In the genomic region with DNA sequence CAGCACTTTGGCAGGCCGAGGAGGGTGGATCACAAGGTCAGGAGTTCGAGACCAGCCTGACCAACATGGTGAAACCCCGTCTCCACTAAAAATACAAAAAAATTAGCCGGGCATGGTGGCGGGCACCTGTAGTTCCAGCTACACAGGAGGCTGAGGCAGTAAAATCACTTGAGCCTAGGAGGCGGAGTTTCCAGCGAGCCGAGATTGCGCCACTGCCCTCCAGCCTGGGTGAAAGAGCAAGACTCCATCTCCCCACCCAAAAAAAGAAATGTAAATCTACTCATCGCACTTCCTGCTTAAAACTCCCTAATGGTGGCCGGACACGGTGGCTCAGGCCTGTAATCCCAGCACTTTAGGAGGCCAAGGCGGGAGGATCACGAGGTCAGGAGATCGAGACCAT, we compare ENCODE assay signal across 7 cellular contexts. TPM values are rescaled to one million over a fixed set of nuclear protein-coding genes. Genes with fewer than 3 reads are reported as not detected.
DNase-seq lines count a peak whose midpoint lies in the region; FAIRE-seq and TF ChIP-seq lines count a peak whose summit lies in the region.
"Not testable (repeated sequence)": the region's sequence is repeated elsewhere in the genome, so short reads cannot be mapped to it uniquely, and the experiment has no call there.

No MANE protein-coding gene starts in this region.

- not testable (repeated sequence) for H2BK12ac ChIP-seq in H9 (ENCODE audit: insufficient read length, low read depth, low read length)
- H2BK12ac ChIP-seq in trophoblast cell (ENCODE audit: low read length) = peak overlapping the region; percentile 63

- TF ChIP-seq EP300 in esophagus muscularis mucosa (IDR thresholded peaks at IDR 0.05) = not testable (repeated sequence)

- not testable (repeated sequence) for H2AK5ac ChIP-seq in H9 (ENCODE audit: insufficient read length, low read length)
- H2AK5ac ChIP-seq in trophoblast cell (ENCODE audit: low read length) = peak overlapping the region; percentile 40

- not testable (repeated sequence) for H3T11ph ChIP-seq in H9 (ENCODE audit: low read length)

- H4K91ac ChIP-seq in H9 (ENCODE audit: insufficient read length, low read depth, low read length) = peak overlapping the region; percentile 88
- H4K91ac ChIP-seq in trophoblast cell (ENCODE audit: low read depth, low read length) = peak overlapping the region; percentile 94

- H3K9me3 ChIP-seq in H9 (ENCODE audit: control insufficient read depth, low read depth, low read length); PC-9 (ENCODE audit: insufficient read depth, low read depth); ascending aorta; esophagus muscularis mucosa; kidney (ENCODE audit: control insufficient read depth in 1 of 2, low read length in 2 of 2); trophoblast cell (ENCODE audit: insufficient read depth, low read depth, low read length); tibial artery: not testable (repeated sequence)

- H2BK20ac ChIP-seq in H9 (ENCODE audit: low read depth, low read length, poor library complexity, severe bottlenecking) = not testable (repeated sequence)

- not testable (repeated sequence) for H3K14ac ChIP-seq in H9 (ENCODE audit: insufficient read depth, low read length)
- H3K14ac ChIP-seq in trophoblast cell (ENCODE audit: low read length) = peak overlapping the region; percentile 49

- H3K36me3 ChIP-seq in PC-9 (ENCODE audit: low read depth); ascending aorta; kidney (ENCODE audit: control insufficient read depth in 1 of 2, insufficient read depth in 2 of 2, low read length in 2 of 2); trophoblast cell (ENCODE audit: control insufficient read depth in 1 of 2, insufficient read depth in 2 of 2, low read length in 2 of 2): not testable (repeated sequence)
- H3K36me3 ChIP-seq in esophagus muscularis mucosa (peaks cover 3 to 69% (median 42%) of the 10 kb centered on the region in 4 donors), tibial artery (peaks cover 0 to 13% (median 5%) of the 10 kb centered on the region in 3 donors)

- not testable (repeated sequence) for H3K4me2 ChIP-seq in H9 (ENCODE audit: insufficient read depth, insufficient read length, low read length); trophoblast cell (ENCODE audit: low read length)
- peak overlapping the region; percentile 76 for H3K4me2 ChIP-seq in PC-9

- not testable (repeated sequence) for H3K4me1 ChIP-seq in H9 (ENCODE audit: insufficient read depth, low read length)
- peaks cover 20% of the 10 kb centered on the region for H3K4me1 ChIP-seq in PC-9 (replicated peaks; ENCODE audit: insufficient read depth)
- peaks cover 10 to 25% of the 10 kb centered on the region in 2 donors for H3K4me1 ChIP-seq in ascending aorta
- H3K4me1 ChIP-seq in esophagus muscularis mucosa = peaks cover 23 to 37% (median 26%) of the 10 kb centered on the region in 4 donors
- peaks cover 0 to 19% of the 10 kb centered on the region in 2 donors for H3K4me1 ChIP-seq in kidney (ENCODE audit: control insufficient read depth in 1 of 2, insufficient read depth in 1 of 2, low read depth in 1 of 2, low read length in 2 of 2)
- peaks cover 46 to 55% of the 10 kb centered on the region in 2 experiments for H3K4me1 ChIP-seq in trophoblast cell (ENCODE audit: control insufficient read depth in 1 of 2, insufficient read depth in 2 of 2, low read length in 2 of 2)
- peaks cover 0 to 54% (median 38%) of the 10 kb centered on the region in 4 donors for H3K4me1 ChIP-seq in tibial artery

- H3K36me3 Mint-ChIP-seq in H9 (ENCODE audit: insufficient read depth in 1 of 3, low read depth in 3 of 3) = not testable (repeated sequence)

- H3K9me3 Mint-ChIP-seq in H9 = not testable (repeated sequence)

- not testable (repeated sequence) for FAIRE-seq in kidney (lab: Jason Lieb, UNC)

- not testable (repeated sequence) for H3K79me1 ChIP-seq in H9 (ENCODE audit: insufficient read depth, low read depth, low read length, poor library complexity, severe bottlenecking)
- peaks cover 42% of the 10 kb centered on the region for H3K79me1 ChIP-seq in trophoblast cell (ENCODE audit: low read length)

- not testable (repeated sequence) for H3K9ac ChIP-seq in H9 (ENCODE audit: extremely low read depth, insufficient read length, low read length); kidney (ENCODE audit: low read length in 2 of 2); trophoblast cell (ENCODE audit: low read length)

- H4K20me1 ChIP-seq in H9 (ENCODE audit: control insufficient read depth, insufficient read depth, insufficient read length); PC-9 (ENCODE audit: insufficient read depth): not testable (repeated sequence)

- not testable (repeated sequence) for H3K79me2 ChIP-seq in H9 (ENCODE audit: insufficient read depth, low read length); PC-9 (ENCODE audit: low read depth)
- peaks cover 10% of the 10 kb centered on the region for H3K79me2 ChIP-seq in trophoblast cell (ENCODE audit: control insufficient read depth, insufficient read depth, low read length, poor library complexity)

- not testable (repeated sequence) for H3K4me3 Mint-ChIP-seq in H9

- not testable (repeated sequence) for H3K4me3 ChIP-seq in PC-9; ascending aorta; esophagus muscularis mucosa; kidney (ENCODE audit: low read length in 2 of 2); trophoblast cell (ENCODE audit: low read depth, low read length); tibial artery

- not testable (repeated sequence) for TF ChIP-seq POLR2A in esophagus muscularis mucosa (IDR thresholded peaks at IDR 0.05; ENCODE audit: low read depth)

- POLR2A ChIA-PET in PC-9 (lab: Charles Lee; ENCODE audit: unreplicated experiment) = interaction anchor here (1.1 to 2.2 kb wide), 2 partner anchors 16 to 19 kb away, joined by 3 to 22 read pairs; no protein-coding TSS in a partner anchor

- CTCF ChIA-PET in PC-9 (lab: Charles Lee) = interaction anchor here (2.2 kb wide), 2 partner anchors 9 to 35 kb away, joined by 12 to 16 read pairs; no protein-coding TSS in a partner anchor

- BruUV-seq in PC-9 (replicated peaks; lab: Mats Ljungman, UMichigan) = not testable (repeated sequence)

- not testable (repeated sequence) for H3K4ac ChIP-seq in H9 (ENCODE audit: low read depth, low read length)
- H3K4ac ChIP-seq in trophoblast cell (ENCODE audit: low read depth, low read length) = peak overlapping the region; percentile 9

- not testable (repeated sequence) for H3F3A ChIP-seq in PC-9 (ENCODE audit: insufficient read depth, low read depth)

- not testable (repeated sequence) for H2BK120ac ChIP-seq in H9 (ENCODE audit: low read depth, low read length, poor library complexity, severe bottlenecking)
- peak overlapping the region; percentile 89 for H2BK120ac ChIP-seq in trophoblast cell (ENCODE audit: insufficient read depth, low read length, poor library complexity)

- DNase-seq in H9; PC-9; ascending aorta (ENCODE audit: low spot score in 2 of 2); esophagus muscularis mucosa (ENCODE audit: extremely low spot score); tibial artery: not testable (repeated sequence)
- DNase-seq in kidney (peak; percentile 42), trophoblast cell (peak; percentile 84 to 87)

- H3K27ac Mint-ChIP-seq in H9 = peak overlapping the region; percentile 97 to 99 (median 98); a peak in 3 of 7 replicates

- H3K18ac ChIP-seq in H9 (ENCODE audit: insufficient read length, low read depth, low read length); trophoblast cell (ENCODE audit: low read length): not testable (repeated sequence)

- not testable (repeated sequence) for H2BK15ac ChIP-seq in H9 (ENCODE audit: low read depth, low read length)

- H3K4me1 Mint-ChIP-seq in H9 = peaks cover 40 to 48% of the 10 kb centered on the region in 2 experiments

- not testable (repeated sequence) for TF ChIP-seq CTCF in H9 (conservative IDR thresholded peaks at IDR 0.05); PC-9 (conservative IDR thresholded peaks at IDR 0.05); ascending aorta (IDR thresholded peaks at IDR 0.05); esophagus muscularis mucosa (IDR thresholded peaks at IDR 0.05); kidney (IDR thresholded peaks at IDR 0.05; ENCODE audit: borderline replicate concordance, extremely low read depth, insufficient read depth); tibial artery (IDR thresholded peaks at IDR 0.05)

- not testable (repeated sequence) for H3K23me2 ChIP-seq in H9 (ENCODE audit: insufficient read length, low read depth, low read length, poor library complexity, severe bottlenecking)

- H2AFZ ChIP-seq in H9 (ENCODE audit: low read length); PC-9; trophoblast cell (ENCODE audit: insufficient read depth, low read length, poor library complexity): not testable (repeated sequence)

- H3K56ac ChIP-seq in H9 (ENCODE audit: insufficient read length, low read depth, low read length) = not testable (repeated sequence)

- not testable (repeated sequence) for H3K27me3 ChIP-seq in H9 (ENCODE audit: insufficient read depth, low read length); PC-9 (ENCODE audit: insufficient read depth, low read depth); ascending aorta; esophagus muscularis mucosa; trophoblast cell (ENCODE audit: insufficient read depth, low read length); tibial artery

- intact Hi-C loops in PC-9 (cut with micrococcal nuclease; ENCODE audit: unreplicated experiment) = loop anchor here (1.0 kb wide), 2 partner anchors 18 to 87 kb away; no protein-coding TSS in a partner anchor
- intact Hi-C loops in ascending aorta (cut with DNase I); esophagus muscularis mucosa (cut with DNase I); kidney (cut with DNase I): not testable (repeated sequence)
- intact Hi-C loops in tibial artery (cut with DNase I; ENCODE audit: low total_unique reads) = loop anchor here (5.0 kb wide), 1 partner anchor 442 kb away; no protein-coding TSS in a partner anchor

- H3K9me2 ChIP-seq in PC-9 (ENCODE audit: insufficient read depth) = not testable (repeated sequence)

- H4K12ac ChIP-seq in trophoblast cell (ENCODE audit: low read depth, low read length) = not testable (repeated sequence)

- H3K23ac ChIP-seq in H9 (ENCODE audit: insufficient read length, low read depth, low read length); trophoblast cell (ENCODE audit: low read length): not testable (repeated sequence)

- H4K8ac ChIP-seq in H9 (replicated peaks; ENCODE audit: insufficient read length, low read depth, low read length) = not testable (repeated sequence)
- peak overlapping the region; percentile 40 for H4K8ac ChIP-seq in trophoblast cell (ENCODE audit: low read depth, low read length)

- H3K27ac ChIP-seq in H9 (ENCODE audit: insufficient read length, low read depth, low read length); kidney (ENCODE audit: low read depth in 2 of 2, low read length in 2 of 2): not testable (repeated sequence)
- peak overlapping the region; percentile 90 for H3K27ac ChIP-seq in PC-9
- H3K27ac ChIP-seq in ascending aorta = peak overlapping the region; percentile 94 to 99
- H3K27ac ChIP-seq in esophagus muscularis mucosa (replicated peaks in 1 of 4) = peak overlapping the region in 3 of 4 donors; percentile 65 to 67 (median 66)
- H3K27ac ChIP-seq in trophoblast cell (ENCODE audit: low read depth, low read length) = peak overlapping the region; percentile 71
- H3K27ac ChIP-seq in tibial artery = peak overlapping the region; percentile 86 to 93

- H4K5ac ChIP-seq in H9 (ENCODE audit: insufficient read length, low read depth, low read length) = not testable (repeated sequence)

- not testable (repeated sequence) for H2BK5ac ChIP-seq in H9 (ENCODE audit: insufficient read length, low read length)
- H2BK5ac ChIP-seq in trophoblast cell (ENCODE audit: low read depth, low read length, poor library complexity) = peak overlapping the region; percentile 44

- H3K27me3 Mint-ChIP-seq in H9 (ENCODE audit: low read depth) = not testable (repeated sequence)

- no CpG with 5 or more reads among the region's 15 CpGs for WGBS in H9 (ENCODE audit: extremely low coverage, insufficient read length, low lambda C conversion rate)
- 97% methylated on average over 15 of the region's 15 CpGs for WGBS in esophagus muscularis mucosa
- WGBS in trophoblast cell (ENCODE audit: extremely low coverage, insufficient coverage, insufficient read length) = no CpG with 5 or more reads among the region's 15 CpGs

RNA-seq across cellular contexts. Expression of gene VASN, which starts 22.2 kb away (rescaled TPM):
- total RNA-seq in H9 (2021) = 10.8 and 11.0 TPM in 2 replicates
- 45.3 and 49.8 TPM in 2 replicates for total RNA-seq in PC-9 (2021)
- 218 TPM for total RNA-seq in ascending aorta
- 10 to 100 TPM in 3 of 4 donors, 1 to 10 TPM in 1; 7.1 to 31.3 (median 21.7) TPM for total RNA-seq in esophagus muscularis mucosa
- 82.7 TPM for total RNA-seq in kidney
- polyA plus RNA-seq in kidney (ENCODE audit: insufficient read depth, low read depth, low replicate concordance) = 75.7 TPM
- 17.6 and 18.2 TPM in 2 replicates for polyA plus RNA-seq in trophoblast cell (2013)

RNA-seq across cellular contexts. Expression of gene CORO7, which starts 22.5 kb away (rescaled TPM):
- total RNA-seq in H9 (2021) (33.8 and 38.4 TPM in 2 replicates), PC-9 (2021) (42.1 and 55.4 TPM in 2 replicates), ascending aorta (41.9 TPM), esophagus muscularis mucosa (10 to 100 TPM; 11.6 to 24.6 (median 21.3) TPM), kidney (50.1 TPM)
- 9.8 TPM for polyA plus RNA-seq in kidney (ENCODE audit: insufficient read depth, low read depth, low replicate concordance)
- 18.8 and 18.9 TPM in 2 replicates for polyA plus RNA-seq in trophoblast cell (2013)

RNA-seq across cellular contexts. Expression of gene DNAJA3, which starts 31.8 kb away (rescaled TPM):
- 56.2 and 60.5 TPM in 2 replicates for total RNA-seq in H9 (2021)
- 58.9 and 66.5 TPM in 2 replicates for total RNA-seq in PC-9 (2021)
- total RNA-seq in ascending aorta = 40.7 TPM
- 10 to 100 TPM; 40.6 to 51.2 (median 45.9) TPM for total RNA-seq in esophagus muscularis mucosa
- total RNA-seq in kidney = 41.1 TPM
- polyA plus RNA-seq in kidney (ENCODE audit: insufficient read depth, low read depth, low replicate concordance) = 49.4 TPM
- polyA plus RNA-seq in trophoblast cell (2013) = 32.8 and 34.3 TPM in 2 replicates

RNA-seq across cellular contexts. Expression of gene PAM16, which starts 42.7 kb away (rescaled TPM):
- total RNA-seq in H9 (2021) (80.4 and 81.8 TPM in 2 replicates), PC-9 (2021) (95.9 and 110 TPM in 2 replicates), ascending aorta (26.6 TPM), esophagus muscularis mucosa (10 to 100 TPM; 24.5 to 44.1 (median 40.2) TPM), kidney (29.4 TPM)
- polyA plus RNA-seq in kidney (ENCODE audit: insufficient read depth, low read depth, low replicate concordance) = 61.1 TPM
- polyA plus RNA-seq in trophoblast cell (2013) = 40.6 and 45.5 TPM in 2 replicates
